In genomic region chr10:24900888-24901685, GRCh38 we compare ENCODE assay signal across 8 cellular contexts. TPM values are rescaled to one million over a fixed set of nuclear protein-coding genes. Genes with fewer than 3 reads are reported as not detected.
A peak's percentile ranks its signal among the peaks of the same experiment; 100 is the strongest.
DNase-seq lines count a peak whose midpoint lies in the region; ATAC-seq, FAIRE-seq and TF ChIP-seq lines count a peak whose summit lies in the region.

No MANE protein-coding gene starts in this region.

- POLR2A ChIA-PET in PC-3 (lab: Charles Lee; ENCODE audit: unreplicated experiment) = no interaction called here

- H3K9ac ChIP-seq in PC-3 (ENCODE audit: low read length) = peak overlapping the region; percentile 36
- H3K9ac ChIP-seq in keratinocyte (ENCODE audit: control insufficient read depth, extremely low read depth, insufficient read depth, low read length) = peak overlapping the region; percentile 16

- no TSS peak for BruUV-seq in PC-3 (replicated peaks; lab: Mats Ljungman, UMichigan)

- no peaks in the 10 kb centered on the region for H4K20me1 ChIP-seq in PC-3 (ENCODE audit: low read length)
- H4K20me1 ChIP-seq in keratinocyte (ENCODE audit: control insufficient read depth, extremely low read depth, insufficient read depth, low read length) = no peaks in the 10 kb centered on the region

- TF ChIP-seq CTCF in PC-3 (conservative IDR thresholded peaks at IDR 0.05; ENCODE audit: low read depth, low read length) = no peak
- no peak for TF ChIP-seq CTCF in keratinocyte (optimal IDR thresholded peaks at IDR 0.05 in 1 of 3, IDR thresholded peaks at IDR 0.05 in 1 of 3, conservative IDR thresholded peaks at IDR 0.05 in 1 of 3; ENCODE audit: extremely low read depth in 1 of 3, insufficient read depth in 2 of 3, low read length in 3 of 3)
- TF ChIP-seq CTCF in prostate gland (IDR thresholded peaks at IDR 0.05) = no peak

- 81% methylated on average over 7 of the region's 7 CpGs for WGBS in prostate gland

- H3K27me3 ChIP-seq in PC-3 (ENCODE audit: low read length) (no peaks in the 10 kb centered on the region), keratinocyte (ENCODE audit: control insufficient read depth, extremely low read depth, insufficient read depth, low read length) (no peaks in the 10 kb centered on the region), prostate gland (replicated peaks; ENCODE audit: insufficient read depth) (no peaks in the 10 kb centered on the region)

- H3K36me3 ChIP-seq in PC-3 (ENCODE audit: low read depth, low read length) (no peaks in the 10 kb centered on the region), keratinocyte (ENCODE audit: control insufficient read depth in 2 of 2, extremely low read depth in 1 of 2, insufficient read depth in 2 of 2, low read length in 2 of 2) (no peaks in the 10 kb centered on the region), prostate gland (no peaks in the 10 kb centered on the region)

- CTCF ChIA-PET in PC-3 (lab: Charles Lee) = no interaction called here

- intact Hi-C loops in PC-3 (cut with micrococcal nuclease) (loop anchor here (5.0 kb wide), 3 partner anchors 34 to 259 kb away; partner anchors contain the start of gene ARHGAP21), prostate gland (cut with DNase I) (no loop called here)

- dilution Hi-C loops in keratinocyte (cut with MboI; ENCODE audit: extremely low pct_ligation_motif_present, low sequenced_read_pairs) = no loop called here

- no peak for TF ChIP-seq POLR2A in prostate gland (IDR thresholded peaks at IDR 0.05)

- DNase-seq in PC-3 = no peak
- DNase-seq in keratinocyte (ENCODE audit: low read depth, low spot score) = no peak
- DNase-seq in prostate gland (ENCODE audit: low spot score) = no peak
- no peak for DNase-seq in DMS153 (lab: John Stamatoyannopoulos, UW)
- DNase-seq in activated gamma-delta T cell treated with Interleukin-2 at 50 U/mL for 16 hours = no peak
- DNase-seq in glomerular visceral epithelial cell (ENCODE audit: extremely low spot score) = no peak

- H3K4me3 ChIP-seq in PC-3 (ENCODE audit: low read length) (peak overlapping the region; percentile 20; the same call in 1 of the 2 replicates), keratinocyte (ENCODE audit: control insufficient read depth in 2 of 3, extremely low read depth in 1 of 3, insufficient read depth in 2 of 3, low read depth in 1 of 3, low read length in 3 of 3) (no peak overlapping the region), prostate gland (no peak overlapping the region)

- FAIRE-seq in keratinocyte (lab: Jason Lieb, UNC) = no peak

- no peaks in the 10 kb centered on the region for H3K79me2 ChIP-seq in PC-3 (ENCODE audit: low read length)
- no peaks in the 10 kb centered on the region for H3K79me2 ChIP-seq in keratinocyte (ENCODE audit: control insufficient read depth, insufficient read depth, low read length)

- H3F3A ChIP-seq in PC-3 (ENCODE audit: low read length, unreplicated experiment) = no peaks in the 10 kb centered on the region

- H3K4me1 ChIP-seq in PC-3 (ENCODE audit: insufficient read depth, low read length) = peaks cover 28% of the 10 kb centered on the region
- H3K4me1 ChIP-seq in keratinocyte (ENCODE audit: control insufficient read depth, extremely low read depth, insufficient read depth, low read length) = peaks cover 24% of the 10 kb centered on the region
- H3K4me1 ChIP-seq in prostate gland (replicated peaks) = no peaks in the 10 kb centered on the region

- peak overlapping the region; percentile 93 for H3K27ac ChIP-seq in PC-3 (ENCODE audit: low read length)
- H3K27ac ChIP-seq in keratinocyte (ENCODE audit: control insufficient read depth, insufficient read depth, low read length) = peak overlapping the region; percentile 30
- no peak overlapping the region for H3K27ac ChIP-seq in prostate gland

- H3K4me2 ChIP-seq in PC-3 (ENCODE audit: low read length) (peak overlapping the region; percentile 69), keratinocyte (ENCODE audit: control insufficient read depth, extremely low read depth, insufficient read depth, low read depth, low read length) (peak overlapping the region; percentile 60)

- H3K9me2 ChIP-seq in PC-3 (replicated peaks; ENCODE audit: low read length) = no peaks in the 10 kb centered on the region

- H3K9me1 ChIP-seq in keratinocyte (ENCODE audit: control insufficient read depth, extremely low read depth, insufficient read depth, low read length) = no peaks in the 10 kb centered on the region

- peak; percentile 84 for ATAC-seq in GM18870 (IDR thresholded peaks at IDR 0.05; ENCODE audit: unreplicated experiment)
- peak; percentile 78 for ATAC-seq in HG02678 (IDR thresholded peaks at IDR 0.05; ENCODE audit: unreplicated experiment)
- ATAC-seq in PC-3 = no peak

- H3K9me3 ChIP-seq in PC-3 (ENCODE audit: low read length) = no peaks in the 10 kb centered on the region
- no peaks in the 10 kb centered on the region for H3K9me3 ChIP-seq in keratinocyte (ENCODE audit: control insufficient read depth, low read depth, low read length)
- no peaks in the 10 kb centered on the region for H3K9me3 ChIP-seq in prostate gland

- H2AFZ ChIP-seq in PC-3 (ENCODE audit: low read length) (no peak overlapping the region), keratinocyte (ENCODE audit: control insufficient read depth, low read length) (no peak overlapping the region)

RNA-seq across cellular contexts. Expression of gene PRTFDC1, which starts 51.3 kb away (rescaled TPM):
- 9.7 and 10.2 TPM in 2 replicates for total RNA-seq in PC-3 (2014; rRNA removed)
- polyA plus RNA-seq in keratinocyte = 1.4 to 2.2 TPM (median 1.8 TPM) in 3 replicates
- polyA plus RNA-seq in keratinocyte (2011; ENCODE audit: low read depth) = 0.26 TPM
- 1.2 and 2.1 TPM in 2 replicates for polyA plus RNA-seq in keratinocyte (2011; cell fraction: cytosol; rRNA removed)
- polyA plus RNA-seq in keratinocyte (2011; cell fraction: nucleus; rRNA removed) = 1.0 and 1.3 TPM in 2 replicates
- polyA plus RNA-seq in keratinocyte (2012; ENCODE audit: low replicate concordance) = 0.16 and 1.8 TPM in 2 replicates
- polyA minus RNA-seq in keratinocyte = 0.26 to 1.7 TPM (median 0.99 TPM) in 3 replicates
- not detected for polyA minus RNA-seq in keratinocyte (2011; cell fraction: cytosol; rRNA and poly(A)+ RNA removed)
- 0.53 TPM in 1 of 2 replicates, not detected in the other for polyA minus RNA-seq in keratinocyte (2011; cell fraction: nucleus; rRNA and poly(A)+ RNA removed)
- 1 to 10 TPM in 1 of 2 donors, under 1 TPM in 1; 0.80 to 2.0 TPM for total RNA-seq in prostate gland

Comparison
In these comparisons a context has a peak if more than half of its experiments do, and no peak if none do; other contexts are left out.
1. H3K27ac ChIP-seq: peak in PC-3 (single experiment) and keratinocyte (single experiment); none in prostate gland (0 of 2).